7 cellular contexts compared by ENCODE assay signal in genomic region chr6:43668151-43669028, GRCh38. TPM values are rescaled to one million over a fixed set of nuclear protein-coding genes. Genes with fewer than 3 reads are reported as not detected.
DNase-seq lines count a peak whose midpoint lies in the region; ATAC-seq and TF ChIP-seq lines count a peak whose summit lies in the region.

No MANE protein-coding gene starts in this region.

- no peaks in the 10 kb centered on the region for H3K27me3 Mint-ChIP-seq in activated naive CD4-positive, alpha-beta T cell treated with anti-CD3 and anti-CD28 coated beads for 36 hours (ENCODE audit: low read depth)

- H3K9me2 ChIP-seq in PC-3 (replicated peaks; ENCODE audit: low read length), result no peaks in the 10 kb centered on the region

- H3K9me3 Mint-ChIP-seq in activated naive CD4-positive, alpha-beta T cell treated with anti-CD3 and anti-CD28 coated beads for 36 hours, result no peaks in the 10 kb centered on the region

- H3K4me1 ChIP-seq in PC-3 (ENCODE audit: insufficient read depth, low read length), result peaks cover 46% of the 10 kb centered on the region

- peaks cover 4% of the 10 kb centered on the region; the same call in 1 of the 2 replicates for H3K36me3 ChIP-seq in PC-3 (ENCODE audit: low read depth, low read length)

- peak overlapping the region; percentile 65 for H3K4me2 ChIP-seq in PC-3 (ENCODE audit: low read length)

- H3K4me3 ChIP-seq in PC-3 (ENCODE audit: low read length), result no peak overlapping the region

- DNase-seq in HuH-7 (ENCODE audit: low spot score), result peak; percentile 54
- DNase-seq in PC-3, result peak; percentile 92
- DNase-seq in activated naive CD4-positive, alpha-beta T cell treated with anti-CD3 and anti-CD28 coated beads for 36 hours, result peak; percentile 64
- DNase-seq in head of caudate nucleus, result peak in 41 of 42 donors; percentile 44 to 96 (median 76)
- DNase-seq in pons (ENCODE audit: low spot score), result peak; percentile 44

- no peak overlapping the region for H2AFZ ChIP-seq in PC-3 (ENCODE audit: low read length)

- H3K4me3 Mint-ChIP-seq in activated naive CD4-positive, alpha-beta T cell treated with anti-CD3 and anti-CD28 coated beads for 36 hours, result peak overlapping the region; percentile 5

- POLR2A ChIA-PET in PC-3 (lab: Charles Lee; ENCODE audit: unreplicated experiment), result no interaction called here

- no TSS peak for BruUV-seq in PC-3 (replicated peaks; lab: Mats Ljungman, UMichigan)

- H3K36me3 Mint-ChIP-seq in activated naive CD4-positive, alpha-beta T cell treated with anti-CD3 and anti-CD28 coated beads for 36 hours (ENCODE audit: low read depth), result peaks cover 4% of the 10 kb centered on the region

- H3K27me3 ChIP-seq in PC-3 (ENCODE audit: low read length), result no peaks in the 10 kb centered on the region

- peak; percentile 79 for TF ChIP-seq CTCF in PC-3 (conservative IDR thresholded peaks at IDR 0.05; ENCODE audit: low read depth, low read length)

- H3K27ac Mint-ChIP-seq in activated naive CD4-positive, alpha-beta T cell treated with anti-CD3 and anti-CD28 coated beads for 36 hours, result peak overlapping the region; percentile 65

- intact Hi-C loops in PC-3 (cut with micrococcal nuclease), result loop anchor here (5.0 to 10.0 kb wide), 2 partner anchors 56 to 84 kb away; no protein-coding TSS in a partner anchor
- intact Hi-C loops in activated naive CD4-positive, alpha-beta T cell treated with anti-CD3 and anti-CD28 coated beads for 36 hours (cut with micrococcal nuclease), result loop anchor here (1.0 kb wide), 3 partner anchors 57 to 337 kb away; no protein-coding TSS in a partner anchor
- intact Hi-C loops in head of caudate nucleus (cut with DNase I), result loop anchor here (5.0 kb wide), 2 partner anchors 99 to 409 kb away; no protein-coding TSS in a partner anchor

- H3K4me1 Mint-ChIP-seq in activated naive CD4-positive, alpha-beta T cell treated with anti-CD3 and anti-CD28 coated beads for 36 hours (ENCODE audit: low read depth), result peaks cover 20% of the 10 kb centered on the region

- H3K79me2 ChIP-seq in PC-3 (ENCODE audit: low read length), result no peaks in the 10 kb centered on the region

- H3F3A ChIP-seq in PC-3 (ENCODE audit: low read length, unreplicated experiment), result no peaks in the 10 kb centered on the region

- H4K20me1 ChIP-seq in PC-3 (ENCODE audit: low read length), result no peaks in the 10 kb centered on the region

- H3K27ac ChIP-seq in PC-3 (ENCODE audit: low read length), result peak overlapping the region; percentile 28

- H3K9me3 ChIP-seq in PC-3 (ENCODE audit: low read length), result no peaks in the 10 kb centered on the region

- CTCF ChIA-PET in PC-3 (lab: Charles Lee), result interaction anchor here (1.0 to 2.2 kb wide), 3 partner anchors 12 to 96 kb away, joined by 3 to 10 read pairs (median 6); no protein-coding TSS in a partner anchor
- CTCF ChIA-PET in activated naive CD4-positive, alpha-beta T cell treated with anti-CD3 and anti-CD28 coated beads for 36 hours (lab: Charles Lee), result interaction anchor here (0.6 to 3.2 kb wide), 17 partner anchors 10 to 443 kb away, joined by 3 to 18 read pairs (median 4); partner anchors contain the start of genes GTPBP2, MAD2L1BP and MRPS18A

- ATAC-seq in GM18868 (IDR thresholded peaks at IDR 0.05; ENCODE audit: unreplicated experiment) (peak; percentile 62), PC-3 (peak; percentile 76), HG03442 (IDR thresholded peaks at IDR 0.05; ENCODE audit: unreplicated experiment) (no peak)

- no peak overlapping the region for H3K9ac ChIP-seq in PC-3 (ENCODE audit: low read length)

RNA-seq across cellular contexts. Expression of gene MRPS18A, which starts 19.2 kb away (rescaled TPM):
- total RNA-seq in PC-3 (2014; rRNA removed), result 91.5 and 105 TPM in 2 replicates
- total RNA-seq in activated naive CD4-positive, alpha-beta T cell treated with anti-CD3 and anti-CD28 coated beads for 36 hours, result 10 to 100 TPM; 47.8 to 50.2 TPM

RNA-seq across cellular contexts. Expression of gene RSPH9, which starts 23.6 kb away (rescaled TPM):
- not detected in 2 replicates for total RNA-seq in PC-3 (2014; rRNA removed)
- total RNA-seq in activated naive CD4-positive, alpha-beta T cell treated with anti-CD3 and anti-CD28 coated beads for 36 hours, result not detected

RNA-seq across cellular contexts. Expression of gene MAD2L1BP, which starts 32.8 kb away (rescaled TPM):
- 25.1 and 40.9 TPM in 2 replicates for total RNA-seq in PC-3 (2014; rRNA removed)
- 10 to 100 TPM; 19.8 to 22.7 TPM for total RNA-seq in activated naive CD4-positive, alpha-beta T cell treated with anti-CD3 and anti-CD28 coated beads for 36 hours

RNA-seq across cellular contexts. Expression of gene GTPBP2, which starts 39.3 kb away (rescaled TPM):
- 38.1 and 47.6 TPM in 2 replicates for total RNA-seq in PC-3 (2014; rRNA removed)
- 10 to 100 TPM; 54.5 to 57.5 TPM for total RNA-seq in activated naive CD4-positive, alpha-beta T cell treated with anti-CD3 and anti-CD28 coated beads for 36 hours
